In the genomic region with DNA sequence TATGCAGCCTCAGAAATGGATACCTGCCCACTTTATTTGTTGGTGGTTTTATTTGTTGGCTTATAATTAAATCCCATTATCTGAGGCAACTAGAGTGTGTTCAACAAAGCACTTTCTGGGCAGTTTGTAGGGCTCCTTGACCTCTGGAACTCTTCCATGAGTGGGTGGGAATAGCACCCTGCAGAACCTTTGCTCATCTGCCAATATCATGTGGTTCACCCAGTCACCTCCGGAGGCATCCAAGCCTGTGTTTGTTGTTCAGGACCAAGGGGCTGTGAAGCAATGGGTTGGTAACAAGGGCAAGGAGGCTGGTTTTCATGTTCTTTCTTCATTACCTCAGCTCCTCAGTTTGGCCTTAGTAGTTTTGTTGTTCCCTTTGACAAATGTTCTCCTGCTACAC, we compare ENCODE assay signal across 12 cellular contexts.
A peak's percentile ranks its signal among the peaks of the same experiment; 100 is the strongest.
DNase-seq lines count a peak whose midpoint lies in the region; ATAC-seq and TF ChIP-seq lines count a peak whose summit lies in the region.
"Had no signal": no experiment of that assay in that cellular context is flagged by ENCODE, and none has a peak within 500 bp of the region (broad histone marks: within the 10 kb centered on the region; RNA-seq: fewer than 3 reads in every experiment).

No MANE protein-coding gene starts in this region.

- H3K27ac ChIP-seq in A673 (ENCODE audit: low read depth, low read length, poor library complexity, severe bottlenecking) (no peak overlapping the region), PC-3 (ENCODE audit: low read length) (no peak overlapping the region), coronary artery (no peak overlapping the region)
- H3K27ac ChIP-seq: transverse colon had no signal

- H4K20me1 ChIP-seq in PC-3 (ENCODE audit: low read length), result no peaks in the 10 kb centered on the region

- H3K4me3 ChIP-seq in A673 (ENCODE audit: low read depth, low read length, poor library complexity, severe bottlenecking) (no peak overlapping the region), GM12865 (ENCODE audit: low read depth, low read length) (no peak overlapping the region), PC-3 (ENCODE audit: low read length) (no peak overlapping the region), fibroblast of the aortic adventitia (ENCODE audit: low read depth, low read length) (no peak overlapping the region), coronary artery (no peak overlapping the region)
- H3K4me3 ChIP-seq: transverse colon had no signal

- no peak overlapping the region for H2AFZ ChIP-seq in PC-3 (ENCODE audit: low read length)

- TF ChIP-seq CTCF in A673 (conservative IDR thresholded peaks at IDR 0.05; ENCODE audit: low read depth, low read length) (peak; percentile 28; the same call in 1 of the 2 replicates), GM12865 (IDR thresholded peaks at IDR 0.05; ENCODE audit: insufficient read depth, low read depth, low read length, missing control alignments) (peak; percentile 14), PC-3 (conservative IDR thresholded peaks at IDR 0.05; ENCODE audit: low read depth, low read length) (0 out of 2 replicates have a peak, but pooled peaks have one; percentile 10), fibroblast of the aortic adventitia (IDR thresholded peaks at IDR 0.05; ENCODE audit: insufficient read depth, low read length) (no peak), coronary artery (IDR thresholded peaks at IDR 0.05) (no peak)

- no peak for ATAC-seq in PC-3

- H3K9ac ChIP-seq in PC-3 (ENCODE audit: low read length), result no peak overlapping the region

- intact Hi-C loops in A673 (cut with micrococcal nuclease; ENCODE audit: unreplicated experiment) (no loop called here), PC-3 (cut with micrococcal nuclease) (loop anchor here (5.0 to 10.0 kb wide), 2 partner anchors 447 to 750 kb away; no protein-coding TSS in a partner anchor)

- H3K36me3 ChIP-seq in A673 (ENCODE audit: insufficient read depth, low read length, poor library complexity, severe bottlenecking), result no peaks in the 10 kb centered on the region
- H3K36me3 ChIP-seq in PC-3 (ENCODE audit: low read depth, low read length), result no peaks in the 10 kb centered on the region
- H3K36me3 ChIP-seq: transverse colon had no signal

- H3K79me2 ChIP-seq in PC-3 (ENCODE audit: low read length), result no peaks in the 10 kb centered on the region

- POLR2A ChIA-PET in A673 (lab: Charles Lee; ENCODE audit: low non-redundant PET) (interaction anchor here (0.6 kb wide), 1 partner anchor 593 kb away, joined by 3 read pairs; no protein-coding TSS in a partner anchor), PC-3 (lab: Charles Lee; ENCODE audit: unreplicated experiment) (no interaction called here)

- CTCF ChIA-PET in A673 (lab: Charles Lee), result no interaction called here
- CTCF ChIA-PET in PC-3 (lab: Charles Lee), result no interaction called here

- H3F3A ChIP-seq in PC-3 (ENCODE audit: low read length, unreplicated experiment), result no peaks in the 10 kb centered on the region

- no peaks in the 10 kb centered on the region for H3K27me3 ChIP-seq in A673 (replicated peaks; ENCODE audit: insufficient read depth, low read depth, low read length, poor library complexity)
- no peaks in the 10 kb centered on the region for H3K27me3 ChIP-seq in PC-3 (ENCODE audit: low read length)
- H3K27me3 ChIP-seq: transverse colon had no signal

- H3K9me2 ChIP-seq in PC-3 (replicated peaks; ENCODE audit: low read length), result no peaks in the 10 kb centered on the region

- H3K4me1 ChIP-seq in A673 (ENCODE audit: insufficient read depth, low read length, poor library complexity, severe bottlenecking) (no peaks in the 10 kb centered on the region), PC-3 (ENCODE audit: insufficient read depth, low read length) (no peaks in the 10 kb centered on the region)
- H3K4me1 ChIP-seq: transverse colon had no signal

- H3K4me2 ChIP-seq in PC-3 (ENCODE audit: low read length), result no peak overlapping the region

- H3K9me3 ChIP-seq in A673 (ENCODE audit: low read depth, low read length, poor library complexity, severe bottlenecking), result no peaks in the 10 kb centered on the region
- H3K9me3 ChIP-seq in PC-3 (ENCODE audit: low read length), result no peaks in the 10 kb centered on the region
- H3K9me3 ChIP-seq: transverse colon had no signal

- DNase-seq in A673 (ENCODE audit: low spot score) (peak; percentile 10), GM12865 (ENCODE audit: low read depth) (no peak), PC-3 (peak; percentile 21), fibroblast of the aortic adventitia (ENCODE audit: low read depth) (peak; percentile 21), coronary artery (ENCODE audit: low spot score) (no peak), cerebellar nuclear complex (lab: John Stamatoyannopoulos, UW) (no peak), pons (ENCODE audit: low spot score) (no peak), NCI-H524 (lab: John Stamatoyannopoulos, UW) (no peak)
- DNase-seq: CD4-positive, CD25-positive, alpha-beta regulatory T cell; KG1; posterior cingulate gyrus; transverse colon had no signal

- BruUV-seq in A673 (replicated peaks; lab: Mats Ljungman, UMichigan) (no TSS peak), PC-3 (replicated peaks; lab: Mats Ljungman, UMichigan) (no TSS peak)

Comparison
In these comparisons a context has a peak if more than half of its experiments do, and no peak if none do; other contexts are left out.
1. DNase-seq: peak in A673 (single experiment), PC-3 (single experiment) and fibroblast of the aortic adventitia (single experiment); none in GM12865 (single experiment), coronary artery (single experiment), cerebellar nuclear complex (0 of 2), pons (single experiment) and NCI-H524 (0 of 2).
2. CTCF ChIP-seq: peak in A673 (single experiment), GM12865 (single experiment) and PC-3 (single experiment); none in fibroblast of the aortic adventitia (single experiment) and coronary artery (single experiment).